In the genomic region with DNA sequence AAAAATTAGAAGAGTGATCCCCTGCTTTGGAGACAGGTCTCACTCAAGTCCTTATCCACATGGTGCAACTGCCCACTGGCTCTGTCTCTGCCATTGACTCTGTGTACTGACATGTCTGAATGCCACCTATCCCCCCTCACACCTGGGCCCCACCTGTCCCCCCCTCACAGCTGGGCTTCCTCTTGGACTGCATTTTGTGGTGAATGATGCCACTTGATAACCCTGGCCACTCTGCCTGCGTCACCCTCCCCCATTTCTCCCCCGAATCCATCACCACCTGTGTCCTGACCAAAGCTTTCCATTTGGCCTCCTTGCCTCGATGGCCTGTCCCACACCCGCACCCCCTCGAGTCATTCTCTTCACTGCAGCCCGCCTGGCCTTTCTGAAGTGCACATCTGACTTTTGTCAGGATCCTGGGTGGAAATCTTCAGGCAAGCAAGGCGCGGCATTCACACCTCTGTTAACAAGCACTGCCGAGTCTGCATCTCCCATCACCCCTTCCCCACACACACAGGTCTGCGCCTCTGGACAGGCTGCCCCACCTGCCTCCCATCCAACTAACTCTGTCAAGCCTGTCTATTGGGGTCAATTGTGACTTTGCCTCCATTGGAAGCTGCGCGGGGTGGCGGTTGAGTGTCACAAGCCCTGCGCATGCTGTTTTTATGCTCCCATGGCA, we compare ENCODE assay signal across 10 cellular contexts.
DNase-seq lines count a peak whose midpoint lies in the region; TF ChIP-seq lines count a peak whose summit lies in the region.
"Had no signal": no experiment of that assay in that cellular context is flagged by ENCODE, and none has a peak within 500 bp of the region (broad histone marks: within the 10 kb centered on the region; RNA-seq: fewer than 3 reads in every experiment).

No MANE protein-coding gene starts in this region.

- H3K9ac ChIP-seq in mesenchymal stem cell (ENCODE audit: low read length), result peak overlapping the region; percentile 97

- peaks cover 22% of the 10 kb centered on the region for H3K79me2 ChIP-seq in hepatocyte

- H3K4ac ChIP-seq in mesenchymal stem cell (ENCODE audit: low read depth in 1 of 2, low read length in 2 of 2), result peak overlapping the region; percentile 1 to 52

- peak overlapping the region; percentile 10 for H2AK5ac ChIP-seq in mesenchymal stem cell (ENCODE audit: low read length, severe bottlenecking)

- H3K4me1 ChIP-seq in mesenchymal stem cell (ENCODE audit: control insufficient read depth, insufficient read depth, low read depth, low read length) (peaks cover 19% of the 10 kb centered on the region), hepatocyte (ENCODE audit: insufficient read depth) (peaks cover 13% of the 10 kb centered on the region)

- peak overlapping the region; percentile 83 for H4K8ac ChIP-seq in mesenchymal stem cell (ENCODE audit: low read length)

- H2BK120ac ChIP-seq in mesenchymal stem cell (ENCODE audit: low read depth, low read length), result peak overlapping the region; percentile 21

- peak overlapping the region in 1 of 2 experiments; percentile 14 for H3K14ac ChIP-seq in mesenchymal stem cell (ENCODE audit: low read length in 2 of 2)

- DNase-seq in AG09309 (ENCODE audit: low read depth), result no peak
- peak; percentile 48 for DNase-seq in HCEC 1CT
- DNase-seq in mesenchymal stem cell, result no peak
- no peak for DNase-seq in hepatocyte (ENCODE audit: low spot score)
- no peak for DNase-seq in AG20443 (ENCODE audit: low spot score)
- DNase-seq in NCI-H345 treated with DMSO at 0.1 percent for 48 hours (lab: John Stamatoyannopoulos, UW; ENCODE audit: unreplicated experiment), result no peak
- no peak for DNase-seq in SK-N-DZ (ENCODE audit: low spot score)
- DNase-seq: heart right ventricle, Karpas-422 had no signal

- H3K9me2 ChIP-seq in hepatocyte (replicated peaks; ENCODE audit: insufficient read depth), result no peaks in the 10 kb centered on the region

- H3K23ac ChIP-seq in mesenchymal stem cell (ENCODE audit: low read length in 2 of 2), result peak overlapping the region in 1 of 2 experiments; percentile 16

- H3K18ac ChIP-seq in mesenchymal stem cell (ENCODE audit: low read depth in 1 of 2, low read length in 2 of 2), result peak overlapping the region; percentile 76 to 79

- peaks cover 16 to 63% of the 10 kb centered on the region in 2 experiments for H3K36me3 ChIP-seq in mesenchymal stem cell (ENCODE audit: control insufficient read depth in 1 of 2, insufficient read depth in 2 of 2, low read depth in 1 of 2, low read length in 2 of 2)
- H3K36me3 ChIP-seq in hepatocyte (replicated peaks; ENCODE audit: insufficient read depth, low read depth), result no peaks in the 10 kb centered on the region

- WGBS in mesenchymal stem cell, result 66% methylated on average over 14 of the region's 14 CpGs
- 95% methylated on average over 14 of the region's 14 CpGs for WGBS in hepatocyte (ENCODE audit: low lambda C conversion rate, missing lambda C conversion rate)

- no peak for TF ChIP-seq CTCF in AG09309 (IDR thresholded peaks at IDR 0.05; ENCODE audit: control insufficient read depth, insufficient read depth, low read depth, low read length, missing control alignments)
- TF ChIP-seq CTCF in hepatocyte (IDR thresholded peaks at IDR 0.05; ENCODE audit: poor library complexity), result no peak

- no peaks in the 10 kb centered on the region for H4K20me1 ChIP-seq in hepatocyte (ENCODE audit: insufficient read depth, poor library complexity, severe bottlenecking)

- peak overlapping the region; percentile 50 to 94 for H2BK12ac ChIP-seq in mesenchymal stem cell (ENCODE audit: low read length in 2 of 2)

- no peaks in the 10 kb centered on the region for H3K9me3 ChIP-seq in mesenchymal stem cell (ENCODE audit: control insufficient read depth, low read length)
- H3K9me3 ChIP-seq in hepatocyte (ENCODE audit: low read depth), result no peaks in the 10 kb centered on the region
- H3K9me3 ChIP-seq: heart right ventricle had no signal

- no peaks in the 10 kb centered on the region for H3K27me3 ChIP-seq in mesenchymal stem cell (ENCODE audit: control insufficient read depth in 1 of 2, insufficient read depth in 1 of 2, low read length in 2 of 2)
- H3K27me3 ChIP-seq in hepatocyte, result no peaks in the 10 kb centered on the region
- H3K27me3 ChIP-seq: heart right ventricle had no signal

- H2AFZ ChIP-seq in mesenchymal stem cell (ENCODE audit: low read depth, low read length), result no peak overlapping the region
- no peak overlapping the region for H2AFZ ChIP-seq in hepatocyte

- no peak overlapping the region for H2BK5ac ChIP-seq in mesenchymal stem cell (ENCODE audit: low read depth, low read length, poor library complexity, severe bottlenecking)

- no peaks in the 10 kb centered on the region for H3K79me1 ChIP-seq in mesenchymal stem cell (replicated peaks; ENCODE audit: low read length, poor library complexity, severe bottlenecking)

- H2BK15ac ChIP-seq in mesenchymal stem cell (ENCODE audit: low read depth, poor library complexity, severe bottlenecking), result no peak overlapping the region

- H3K27ac ChIP-seq in angular gyrus (ENCODE audit: low read depth, low read length) (peak overlapping the region; percentile 2), mesenchymal stem cell (ENCODE audit: low read length, poor library complexity, severe bottlenecking) (peak overlapping the region; percentile 99), hepatocyte (no peak overlapping the region)

- peak overlapping the region; percentile 50 for H3K4me2 ChIP-seq in mesenchymal stem cell (ENCODE audit: low read length, poor library complexity, severe bottlenecking)
- no peak overlapping the region for H3K4me2 ChIP-seq in hepatocyte

- H4K91ac ChIP-seq in mesenchymal stem cell (ENCODE audit: low read length), result peak overlapping the region; percentile 54

- H3K4me3 ChIP-seq in AG09309 (ENCODE audit: control insufficient read depth, low read depth, low read length) (peak overlapping the region; percentile 68), mesenchymal stem cell (ENCODE audit: insufficient read depth in 1 of 2, low read depth in 1 of 2, low read length in 2 of 2) (peak overlapping the region; percentile 48 to 91), hepatocyte (no peak overlapping the region)
